32 cellular contexts compared by ENCODE assay signal in genomic region chr3:180704532-180704931, GRCh38. TPM values are rescaled to one million over a fixed set of nuclear protein-coding genes. Genes with fewer than 3 reads are reported as not detected.
"Had no signal": no experiment of that assay in that cellular context is flagged by ENCODE, and none has a peak within 500 bp of the region (broad histone marks: within the 10 kb centered on the region; RNA-seq: fewer than 3 reads in every experiment).

No MANE protein-coding gene starts in this region.

- H3K4me3 ChIP-seq: adrenal gland, body of pancreas, breast epithelium, Peyer's patch had no signal

- H3K27ac Mint-ChIP-seq: activated CD8-positive, alpha-beta T cell treated with anti-CD3 and anti-CD28 coated beads for 36 hours; activated naive CD4-positive, alpha-beta T cell treated with anti-CD3 and anti-CD28 coated beads, Interleukin-2, amount 50 U/mL, for 72 hours; activated T-cell treated with anti-CD3 and anti-CD28 coated beads, Interleukin-2, amount 50 U/mL, for 72 hours; activated T-helper 2 cell treated with anti-CD3 and anti-CD28 coated beads, Interferon-gamma antibody, Interleukin-2, Interleukin-4, amounts not matched to agents 10 μg/mL and 5 μg/mL and 100 μg/mL, durations not matched to agents 14 hours and 24 hours and 36 hours had no signal

- H3K36me3 ChIP-seq: adrenal gland, breast epithelium, Peyer's patch, WERI-Rb-1 had no signal

- DNase-seq: activated CD4-positive, alpha-beta T cell treated with anti-CD3 and anti-CD28 coated beads for 1 hour; activated CD4-positive, alpha-beta T cell treated with anti-CD3 and anti-CD28 coated beads for 48 hours; activated CD4-positive, CD25-positive, alpha-beta regulatory T cell; activated CD8-positive, alpha-beta T cell treated with anti-CD3 and anti-CD28 coated beads for 36 hours; activated gamma-delta T cell; activated naive CD4-positive, alpha-beta T cell treated with Interleukin-2 at 50 U/mL for 16 hours; activated T-cell treated with anti-CD3 and anti-CD28 coated beads, Interleukin-2, amount 50 U/mL, for 1 hour; activated T-cell treated with anti-CD3 and anti-CD28 coated beads, Interleukin-2, amount 50 U/mL, for 72 hours; adrenal gland; body of pancreas; caudate nucleus; cerebellar nuclear complex; KG1; NCI-H1092 treated with DMSO at 0.1 percent for 48 hours; NCI-H1694; NCI-H1930; NCI-H345; NCI-H524 treated with DMSO at 0.1 percent for 48 hours; Peyer's patch; Right ventricle myocardium superior; RPMI8226; T1000; WERI-Rb-1 had no signal

- H3K9me3 Mint-ChIP-seq: activated CD8-positive, alpha-beta T cell treated with anti-CD3 and anti-CD28 coated beads for 36 hours; activated naive CD4-positive, alpha-beta T cell treated with anti-CD3 and anti-CD28 coated beads, Interleukin-2, amount 50 U/mL, for 72 hours; activated T-cell treated with anti-CD3 and anti-CD28 coated beads, Interleukin-2, amount 50 U/mL, for 72 hours; activated T-helper 2 cell treated with anti-CD3 and anti-CD28 coated beads, Interferon-gamma antibody, Interleukin-2, Interleukin-4, amounts not matched to agents 10 μg/mL and 5 μg/mL and 100 μg/mL, durations not matched to agents 14 hours and 24 hours and 36 hours had no signal

- H3K36me3 Mint-ChIP-seq: activated naive CD4-positive, alpha-beta T cell treated with anti-CD3 and anti-CD28 coated beads, Interleukin-2, amount 50 U/mL, for 72 hours had no signal

- H3K4me3 Mint-ChIP-seq: activated CD8-positive, alpha-beta T cell treated with anti-CD3 and anti-CD28 coated beads for 36 hours; activated T-cell treated with anti-CD3 and anti-CD28 coated beads, Interleukin-2, amount 50 U/mL, for 72 hours had no signal

- H3K27ac ChIP-seq: adrenal gland, body of pancreas, breast epithelium, Peyer's patch, WERI-Rb-1 had no signal

- H3K9me3 ChIP-seq: adrenal gland, breast epithelium, Peyer's patch had no signal

- H3K4me1 ChIP-seq: adrenal gland, body of pancreas, breast epithelium, Peyer's patch had no signal

- H3K27me3 ChIP-seq: adrenal gland, breast epithelium, Peyer's patch had no signal

RNA-seq across cellular contexts. Expression of gene CCDC39, which starts 25.2 kb away (rescaled TPM):
- total RNA-seq: activated CD8-positive, alpha-beta memory T cell treated with anti-CD3 and anti-CD28 coated beads for 36 hours; activated CD8-positive, alpha-beta T cell treated with anti-CD3 and anti-CD28 coated beads for 36 hours; activated T-cell treated with anti-CD3 and anti-CD28 coated beads, Interleukin-2, amount 50 U/mL, for 72 hours; activated T-helper 2 cell treated with anti-CD3 and anti-CD28 coated beads, Interferon-gamma antibody, Interleukin-2, Interleukin-4, amounts not matched to agents 10 μg/mL and 5 μg/mL and 100 μg/mL, durations not matched to agents 14 hours and 24 hours and 36 hours; astrocyte; LHCN-M2; NCI-H460; Peyer's patch; Right ventricle myocardium superior; T-helper 1 cell treated with Interleukin-12 subunit alpha and Interleukin-12 subunit beta and Interleukin-4 antibody, amounts not matched to agents 30 ng/mL and 1 ng/mL, for 36 hours; T-helper 2 cell treated with Interferon-gamma antibody and Interleukin-4, amounts not matched to agents 100 ng/mL and 5 ng/mL, for 36 hours had no signal
